14 cellular contexts compared by ENCODE assay signal in genomic region chr11:64333556-64333955, GRCh38. TPM values are rescaled to one million over a fixed set of nuclear protein-coding genes. Genes with fewer than 3 reads are reported as not detected.
A peak's percentile ranks its signal among the peaks of the same experiment; 100 is the strongest.
DNase-seq lines count a peak whose midpoint lies in the region; ATAC-seq and TF ChIP-seq lines count a peak whose summit lies in the region.
"Had no signal": no experiment of that assay in that cellular context is flagged by ENCODE, and none has a peak within 500 bp of the region (broad histone marks: within the 10 kb centered on the region; RNA-seq: fewer than 3 reads in every experiment).

No MANE protein-coding gene starts in this region.

- CTCF ChIA-PET in MCF 10A (lab: Yijun Ruan, JAX): interaction anchor here (1.0 to 11.4 kb wide), 7 partner anchors 9 to 82 kb away, joined by 5 to 135 read pairs (median 20); partner anchors contain the start of genes CATSPERZ, PLCB3, PRDX5 and TRMT112
- CTCF ChIA-PET in RWPE1 (lab: Yijun Ruan, JAX): interaction anchor here (0.7 to 2.6 kb wide), 3 partner anchors 8 to 22 kb away, joined by 3 to 22 read pairs (median 11); partner anchors contain the start of genes PRDX5 and TRMT112

- POLR2A ChIA-PET in MCF 10A (lab: Yijun Ruan, JAX): interaction anchor here (1.2 to 15.4 kb wide), 7 partner anchors 8 to 29 kb away, joined by 4 to 285 read pairs (median 25); partner anchors contain the start of genes ESRRA, PRDX5 and TRMT112
- POLR2A ChIA-PET in RWPE1 (lab: Yijun Ruan, JAX; ENCODE audit: low non-redundant PET): no interaction called here

- peak overlapping the region; percentile 2 for H3K27ac Mint-ChIP-seq in MCF 10A (ENCODE audit: low read depth, unreplicated experiment)
- H3K27ac Mint-ChIP-seq: B cell had no signal

- H3K27ac ChIP-seq in breast epithelium: no peak overlapping the region
- peak overlapping the region; percentile 98 for H3K27ac ChIP-seq in RWPE1
- no peak overlapping the region for H3K27ac ChIP-seq in psoas muscle
- H3K27ac ChIP-seq: C4-2B, GM23248 had no signal

- H3K4me3 ChIP-seq in breast epithelium (no peak overlapping the region), psoas muscle (no peak overlapping the region)
- H3K4me3 ChIP-seq: GM23248 had no signal

- TF ChIP-seq POLR2A in breast epithelium (IDR thresholded peaks at IDR 0.05) (no peak), erythroblast (IDR thresholded peaks at IDR 0.05; ENCODE audit: low read length) (no peak)

- no peaks in the 10 kb centered on the region for H3K27me3 Mint-ChIP-seq in MCF 10A (ENCODE audit: insufficient read depth, unreplicated experiment)
- H3K27me3 Mint-ChIP-seq: B cell; CD4-positive, alpha-beta memory T cell had no signal

- H3K4me3 Mint-ChIP-seq in MCF 10A (ENCODE audit: unreplicated experiment): no peak overlapping the region
- H3K4me3 Mint-ChIP-seq: B cell had no signal

- H3K27me3 ChIP-seq in breast epithelium (no peaks in the 10 kb centered on the region), psoas muscle (ENCODE audit: insufficient read depth in 3 of 3, low read length in 2 of 3) (no peaks in the 10 kb centered on the region)

- WGBS in psoas muscle, 3 donors: 85 to 91% (median 87%) methylated on average over 8 of the region's 8 CpGs

- intact Hi-C loops in MCF 10A (cut with micrococcal nuclease): no loop called here
- intact Hi-C loops in breast epithelium (cut with DNase I; ENCODE audit: low total_unique reads): no loop called here
- intact Hi-C loops in psoas muscle (cut with DNase I): no loop called here

- H3K4me1 ChIP-seq in breast epithelium: no peaks in the 10 kb centered on the region
- H3K4me1 ChIP-seq in psoas muscle: peaks cover 10% of the 10 kb centered on the region

- H3K4me1 Mint-ChIP-seq in MCF 10A (ENCODE audit: insufficient read depth, unreplicated experiment): peaks cover 20% of the 10 kb centered on the region

- no peaks in the 10 kb centered on the region for H3K9me3 Mint-ChIP-seq in MCF 10A (ENCODE audit: unreplicated experiment)
- H3K9me3 Mint-ChIP-seq: CD4-positive, alpha-beta memory T cell had no signal

- no peak for DNase-seq in MCF 10A (ENCODE audit: unreplicated experiment)
- DNase-seq in breast epithelium (ENCODE audit: low spot score in 2 of 2): no peak
- DNase-seq in RWPE1 (ENCODE audit: low spot score): no peak
- peak; percentile 67 to 84 for DNase-seq in erythroblast (lab: John Stamatoyannopoulos, UW)
- no peak for DNase-seq in GM03348 (ENCODE audit: low spot score)
- no peak for DNase-seq in psoas muscle
- no peak for DNase-seq in putamen (ENCODE audit: low spot score)
- DNase-seq: CD4-positive, alpha-beta memory T cell; DMS79; GM23248 had no signal

- BruUV-seq in MCF 10A (replicated peaks; lab: Mats Ljungman, UMichigan): no TSS peak

- TF ChIP-seq CTCF in MCF 10A (IDR thresholded peaks at IDR 0.05; ENCODE audit: unreplicated experiment) (no peak), breast epithelium (IDR thresholded peaks at IDR 0.05) (no peak), RWPE1 (conservative IDR thresholded peaks at IDR 0.05; ENCODE audit: low read depth) (no peak), psoas muscle (IDR thresholded peaks at IDR 0.05) (no peak)

- H3K36me3 Mint-ChIP-seq in MCF 10A (ENCODE audit: insufficient read depth, unreplicated experiment): no peaks in the 10 kb centered on the region

- ATAC-seq in GM19452 (IDR thresholded peaks at IDR 0.05; ENCODE audit: unreplicated experiment): no peak
- ATAC-seq in psoas muscle: no peak
- ATAC-seq: HCT116 had no signal

- H3K9me3 ChIP-seq in breast epithelium (no peaks in the 10 kb centered on the region), psoas muscle (no peaks in the 10 kb centered on the region)

- H3K36me3 ChIP-seq in breast epithelium (no peaks in the 10 kb centered on the region), psoas muscle (ENCODE audit: insufficient read depth in 1 of 2, low read depth in 1 of 2) (no peaks in the 10 kb centered on the region)

RNA-seq across cellular contexts. Expression of gene CCDC88B, which starts 6.4 kb away (rescaled TPM):
- total RNA-seq in MCF 10A (2022) (4.2 and 6.0 TPM in 2 replicates), breast epithelium (10 to 100 TPM in 1 of 3 donors, 1 to 10 TPM in 2; 3.3 to 10.7 (median 5.9) TPM), psoas muscle (1 to 10 TPM; 1.4 to 2.9 (median 2.2) TPM)
- 1 to 10 TPM; 2.5 to 3.6 (median 3.2) TPM for polyA plus RNA-seq in psoas muscle

RNA-seq across cellular contexts. Expression of gene PRDX5, which starts 15.6 kb away (rescaled TPM):
- 274 and 302 TPM in 2 replicates for total RNA-seq in MCF 10A (2022)
- 100 to 1,000 TPM; 241 to 327 (median 262) TPM for total RNA-seq in breast epithelium
- total RNA-seq in psoas muscle: 100 to 1,000 TPM; 122 to 178 (median 156) TPM
- polyA plus RNA-seq in psoas muscle: 100 to 1,000 TPM; 304 to 323 (median 321) TPM

RNA-seq across cellular contexts. Expression of gene TRMT112, which starts 16.2 kb away (rescaled TPM):
- total RNA-seq in MCF 10A (2022): 284 and 354 TPM in 2 replicates
- total RNA-seq in breast epithelium: 100 to 1,000 TPM; 206 to 266 (median 262) TPM
- 100 to 1,000 TPM in 1 of 4 donors, 10 to 100 TPM in 3; 78.1 to 135 (median 88.0) TPM for total RNA-seq in psoas muscle
- 100 to 1,000 TPM; 125 to 311 (median 190) TPM for polyA plus RNA-seq in psoas muscle

RNA-seq across cellular contexts. Expression of gene RPS6KA4, which starts 25.4 kb away (rescaled TPM):
- total RNA-seq in MCF 10A (2022): 42.5 and 46.5 TPM in 2 replicates
- total RNA-seq in breast epithelium: 10 to 100 TPM; 16.7 to 20.6 (median 19.4) TPM
- 10 to 100 TPM in 3 of 4 donors, 1 to 10 TPM in 1; 9.5 to 15.9 (median 13.6) TPM for total RNA-seq in psoas muscle
- 10 to 100 TPM; 11.5 to 13.8 (median 13.1) TPM for polyA plus RNA-seq in psoas muscle

RNA-seq across cellular contexts. Expression of gene ESRRA, which starts 28.2 kb away (rescaled TPM):
- total RNA-seq in MCF 10A (2022) (52.0 and 63.4 TPM in 2 replicates), breast epithelium (10 to 100 TPM; 38.2 to 43.9 (median 39.5) TPM), psoas muscle (100 to 1,000 TPM; 104 to 261 (median 146) TPM)
- polyA plus RNA-seq in psoas muscle: 100 to 1,000 TPM; 274 to 362 (median 316) TPM

Comparison
In these comparisons a context has a peak if more than half of its experiments do, and no peak if none do; other contexts are left out.
1. DNase-seq: peak in erythroblast (2 of 2); none in MCF 10A (single experiment), breast epithelium (0 of 2), RWPE1 (single experiment), GM03348 (single experiment), psoas muscle (0 of 2) and putamen (single experiment).